ENCODE assay signal across 9 cellular contexts in the genomic region with DNA sequence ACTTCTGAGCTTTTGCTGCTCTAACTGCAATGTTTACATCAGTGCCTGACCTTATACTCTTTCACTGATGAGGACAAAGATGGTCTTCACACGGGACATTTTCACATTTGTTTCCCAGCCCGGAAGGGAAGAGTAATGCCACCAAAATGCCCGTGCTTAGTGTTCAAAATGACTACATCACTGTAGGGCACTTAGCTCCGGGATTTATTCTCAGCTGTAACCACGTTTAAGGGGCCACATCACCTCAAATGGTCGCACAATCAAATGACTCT. TPM values are rescaled to one million over a fixed set of nuclear protein-coding genes. Genes with fewer than 3 reads are reported as not detected.
A peak's percentile ranks its signal among the peaks of the same experiment; 100 is the strongest.
DNase-seq lines count a peak whose midpoint lies in the region; ATAC-seq and TF ChIP-seq lines count a peak whose summit lies in the region.
"Had no signal": no experiment of that assay in that cellular context is flagged by ENCODE, and none has a peak within 500 bp of the region (broad histone marks: within the 10 kb centered on the region; RNA-seq: fewer than 3 reads in every experiment).

No MANE protein-coding gene starts in this region.

- no peak for DNase-seq in GM23338 (ENCODE audit: low spot score)
- no peak for DNase-seq in foreskin fibroblast
- DNase-seq in skeletal muscle cell (ENCODE audit: low read depth) = no peak
- DNase-seq in COR-L47 (lab: John Stamatoyannopoulos, UW) = no peak
- DNase-seq in NCI-H2107 (lab: John Stamatoyannopoulos, UW) = no peak

- no peaks in the 10 kb centered on the region for H3K9me2 ChIP-seq in GM23338 (ENCODE audit: insufficient read depth)
- H3K9me2 ChIP-seq in SU-DHL-6 (replicated peaks; ENCODE audit: insufficient read depth, low read length) = no peaks in the 10 kb centered on the region

- H3K9me3 Mint-ChIP-seq in GM23338 = no peaks in the 10 kb centered on the region

- no peaks in the 10 kb centered on the region for H3K36me3 ChIP-seq in GM23338 (ENCODE audit: insufficient read depth)
- H3K36me3 ChIP-seq in SU-DHL-6 (ENCODE audit: low read length) = no peaks in the 10 kb centered on the region

- H3K9me3 ChIP-seq in SU-DHL-6 (ENCODE audit: insufficient read depth, low read length) = no peaks in the 10 kb centered on the region

- peaks cover 13% of the 10 kb centered on the region for H3F3A ChIP-seq in GM23338 (replicated peaks; ENCODE audit: low read depth)
- H3F3A ChIP-seq in SU-DHL-6 (ENCODE audit: insufficient read depth) = no peaks in the 10 kb centered on the region

- H3K27me3 Mint-ChIP-seq in GM23338 (ENCODE audit: insufficient read depth, low read depth, poor library complexity) = peaks cover 5% of the 10 kb centered on the region

- H3K4me3 ChIP-seq in GM23338 (peak overlapping the region; percentile 92), SU-DHL-6 (ENCODE audit: insufficient read depth, low read length, poor library complexity, severe bottlenecking) (no peak overlapping the region), foreskin fibroblast (ENCODE audit: low read depth in 1 of 2, low read length in 2 of 2) (peak overlapping the region; percentile 27 to 51), skeletal muscle cell (ENCODE audit: low read depth, low read length) (peak overlapping the region; percentile 24)

- H3K36me3 Mint-ChIP-seq in GM23338 (ENCODE audit: low read depth) = no peaks in the 10 kb centered on the region

- peak overlapping the region; percentile 79 for H3K27ac ChIP-seq in GM23338 (ENCODE audit: low read depth)
- H3K27ac ChIP-seq in SU-DHL-6 (ENCODE audit: low read depth, low read length) = no peak overlapping the region

- H2AFZ ChIP-seq in GM23338 = peak overlapping the region; percentile 87
- H2AFZ ChIP-seq in SU-DHL-6 (ENCODE audit: low read depth, low read length, severe bottlenecking) = no peak overlapping the region

- no peak for ATAC-seq in GM23338
- ATAC-seq in HG02970 (IDR thresholded peaks at IDR 0.05; ENCODE audit: low FRiP score, unreplicated experiment) = no peak
- no peak for ATAC-seq in HG02759 (IDR thresholded peaks at IDR 0.05; ENCODE audit: unreplicated experiment)

- no peak for TF ChIP-seq CTCF in GM23338 (conservative IDR thresholded peaks at IDR 0.05; ENCODE audit: low read depth in 2 of 2)
- no peak for TF ChIP-seq CTCF in SU-DHL-6 (IDR thresholded peaks at IDR 0.05; ENCODE audit: insufficient read depth, low read length, poor library complexity, severe bottlenecking)
- no peak for TF ChIP-seq CTCF in foreskin fibroblast (IDR thresholded peaks at IDR 0.05; ENCODE audit: low read depth, low read length)

- H3K4me2 ChIP-seq in GM23338 (peak overlapping the region; percentile 96), SU-DHL-6 (ENCODE audit: low read depth, low read length, poor library complexity, severe bottlenecking) (peak overlapping the region; percentile 44)

- no peaks in the 10 kb centered on the region for H3K79me2 ChIP-seq in GM23338 (replicated peaks; ENCODE audit: insufficient read depth)
- no peaks in the 10 kb centered on the region for H3K79me2 ChIP-seq in SU-DHL-6 (ENCODE audit: insufficient read depth, low read length)

- no peaks in the 10 kb centered on the region for H3K27me3 ChIP-seq in GM23338 (ENCODE audit: insufficient read depth)
- H3K27me3 ChIP-seq in SU-DHL-6 (ENCODE audit: low read length) = no peaks in the 10 kb centered on the region

- no peak overlapping the region for H3K9ac ChIP-seq in SU-DHL-6 (ENCODE audit: low read length)

- H4K20me1 ChIP-seq in GM23338 (replicated peaks; ENCODE audit: insufficient read depth) = no peaks in the 10 kb centered on the region
- H4K20me1 ChIP-seq in SU-DHL-6 (ENCODE audit: low read depth, low read length) = no peaks in the 10 kb centered on the region

- peak overlapping the region; percentile 73; the same call in 1 of the 2 replicates for H3K27ac Mint-ChIP-seq in GM23338

- H3K4me1 ChIP-seq in GM23338 (ENCODE audit: insufficient read depth) = peaks cover 40% of the 10 kb centered on the region

- H3K4me3 Mint-ChIP-seq in GM23338 = peak overlapping the region; percentile 76

- H3K4me1 Mint-ChIP-seq in GM23338 = peaks cover 48% of the 10 kb centered on the region

TF ChIP-seq in GM23338, 12 proteins besides CTCF, POLR2A, EP300 and RAD21 (continues in another document):
- no peak for TF ChIP-seq ZNF114 (CRISPR knock-in tag; IDR thresholded peaks at IDR 0.05)
- TF ChIP-seq, protein P1, sequence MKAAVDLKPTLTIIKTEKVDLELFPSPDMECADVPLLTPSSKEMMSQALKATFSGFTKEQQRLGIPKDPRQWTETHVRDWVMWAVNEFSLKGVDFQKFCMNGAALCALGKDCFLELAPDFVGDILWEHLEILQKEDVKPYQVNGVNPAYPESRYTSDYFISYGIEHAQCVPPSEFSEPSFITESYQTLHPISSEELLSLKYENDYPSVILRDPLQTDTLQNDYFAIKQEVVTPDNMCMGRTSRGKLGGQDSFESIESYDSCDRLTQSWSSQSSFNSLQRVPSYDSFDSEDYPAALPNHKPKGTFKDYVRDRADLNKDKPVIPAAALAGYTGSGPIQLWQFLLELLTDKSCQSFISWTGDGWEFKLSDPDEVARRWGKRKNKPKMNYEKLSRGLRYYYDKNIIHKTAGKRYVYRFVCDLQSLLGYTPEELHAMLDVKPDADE (IDR thresholded peaks at IDR 0.05) = no peak
- TF ChIP-seq STAT1 (IDR thresholded peaks at IDR 0.05; ENCODE audit: unreplicated experiment) = no peak
- no peak for TF ChIP-seq JUNB (IDR thresholded peaks at IDR 0.05; ENCODE audit: unreplicated experiment)
- TF ChIP-seq CREB1 (CRISPR knock-in tag; IDR thresholded peaks at IDR 0.05; ENCODE audit: low read depth) = no peak
- no peak for TF ChIP-seq ZNF331 (CRISPR knock-in tag; IDR thresholded peaks at IDR 0.05; ENCODE audit: low read depth)
- TF ChIP-seq, protein P2, sequence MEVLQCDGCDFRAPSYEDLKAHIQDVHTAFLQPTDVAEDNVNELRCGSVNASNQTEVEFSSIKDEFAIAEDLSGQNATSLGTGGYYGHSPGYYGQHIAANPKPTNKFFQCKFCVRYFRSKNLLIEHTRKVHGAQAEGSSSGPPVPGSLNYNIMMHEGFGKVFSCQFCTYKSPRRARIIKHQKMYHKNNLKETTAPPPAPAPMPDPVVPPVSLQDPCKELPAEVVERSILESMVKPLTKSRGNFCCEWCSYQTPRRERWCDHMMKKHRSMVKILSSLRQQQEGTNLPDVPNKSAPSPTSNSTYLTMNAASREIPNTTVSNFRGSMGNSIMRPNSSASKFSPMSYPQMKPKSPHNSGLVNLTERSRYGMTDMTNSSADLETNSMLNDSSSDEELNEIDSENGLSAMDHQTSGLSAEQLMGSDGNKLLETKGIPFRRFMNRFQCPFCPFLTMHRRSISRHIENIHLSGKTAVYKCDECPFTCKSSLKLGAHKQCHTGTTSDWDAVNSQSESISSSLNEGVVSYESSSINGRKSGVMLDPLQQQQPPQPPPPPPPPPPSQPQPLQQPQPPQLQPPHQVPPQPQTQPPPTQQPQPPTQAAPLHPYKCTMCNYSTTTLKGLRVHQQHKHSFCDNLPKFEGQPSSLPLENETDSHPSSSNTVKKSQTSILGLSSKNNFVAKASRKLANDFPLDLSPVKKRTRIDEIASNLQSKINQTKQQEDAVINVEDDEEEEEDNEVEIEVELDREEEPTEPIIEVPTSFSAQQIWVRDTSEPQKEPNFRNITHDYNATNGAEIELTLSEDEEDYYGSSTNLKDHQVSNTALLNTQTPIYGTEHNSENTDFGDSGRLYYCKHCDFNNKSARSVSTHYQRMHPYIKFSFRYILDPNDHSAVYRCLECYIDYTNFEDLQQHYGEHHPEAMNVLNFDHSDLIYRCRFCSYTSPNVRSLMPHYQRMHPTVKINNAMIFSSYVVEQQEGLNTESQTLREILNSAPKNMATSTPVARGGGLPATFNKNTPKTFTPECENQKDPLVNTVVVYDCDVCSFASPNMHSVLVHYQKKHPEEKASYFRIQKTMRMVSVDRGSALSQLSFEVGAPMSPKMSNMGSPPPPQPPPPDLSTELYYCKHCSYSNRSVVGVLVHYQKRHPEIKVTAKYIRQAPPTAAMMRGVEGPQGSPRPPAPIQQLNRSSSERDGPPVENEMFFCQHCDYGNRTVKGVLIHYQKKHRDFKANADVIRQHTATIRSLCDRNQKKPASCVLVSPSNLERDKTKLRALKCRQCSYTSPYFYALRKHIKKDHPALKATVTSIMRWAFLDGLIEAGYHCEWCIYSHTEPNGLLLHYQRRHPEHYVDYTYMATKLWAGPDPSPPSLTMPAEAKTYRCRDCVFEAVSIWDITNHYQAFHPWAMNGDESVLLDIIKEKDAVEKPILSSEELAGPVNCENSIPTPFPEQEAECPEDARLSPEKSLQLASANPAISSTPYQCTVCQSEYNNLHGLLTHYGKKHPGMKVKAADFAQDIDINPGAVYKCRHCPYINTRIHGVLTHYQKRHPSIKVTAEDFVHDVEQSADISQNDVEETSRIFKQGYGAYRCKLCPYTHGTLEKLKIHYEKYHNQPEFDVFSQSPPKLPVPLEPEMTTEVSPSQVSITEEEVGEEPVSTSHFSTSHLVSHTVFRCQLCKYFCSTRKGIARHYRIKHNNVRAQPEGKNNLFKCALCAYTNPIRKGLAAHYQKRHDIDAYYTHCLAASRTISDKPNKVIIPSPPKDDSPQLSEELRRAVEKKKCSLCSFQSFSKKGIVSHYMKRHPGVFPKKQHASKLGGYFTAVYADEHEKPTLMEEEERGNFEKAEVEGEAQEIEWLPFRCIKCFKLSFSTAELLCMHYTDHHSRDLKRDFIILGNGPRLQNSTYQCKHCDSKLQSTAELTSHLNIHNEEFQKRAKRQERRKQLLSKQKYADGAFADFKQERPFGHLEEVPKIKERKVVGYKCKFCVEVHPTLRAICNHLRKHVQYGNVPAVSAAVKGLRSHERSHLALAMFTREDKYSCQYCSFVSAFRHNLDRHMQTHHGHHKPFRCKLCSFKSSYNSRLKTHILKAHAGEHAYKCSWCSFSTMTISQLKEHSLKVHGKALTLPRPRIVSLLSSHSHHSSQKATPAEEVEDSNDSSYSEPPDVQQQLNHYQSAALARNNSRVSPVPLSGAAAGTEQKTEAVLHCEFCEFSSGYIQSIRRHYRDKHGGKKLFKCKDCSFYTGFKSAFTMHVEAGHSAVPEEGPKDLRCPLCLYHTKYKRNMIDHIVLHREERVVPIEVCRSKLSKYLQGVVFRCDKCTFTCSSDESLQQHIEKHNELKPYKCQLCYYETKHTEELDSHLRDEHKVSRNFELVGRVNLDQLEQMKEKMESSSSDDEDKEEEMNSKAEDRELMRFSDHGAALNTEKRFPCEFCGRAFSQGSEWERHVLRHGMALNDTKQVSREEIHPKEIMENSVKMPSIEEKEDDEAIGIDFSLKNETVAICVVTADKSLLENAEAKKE (CRISPR knock-in tag; IDR thresholded peaks at IDR 0.05) = no peak
- no peak for TF ChIP-seq EZH2phosphoT487 (IDR thresholded peaks at IDR 0.05; ENCODE audit: unreplicated experiment)

RNA-seq across cellular contexts. Expression of gene GSG1, which starts 2.9 kb away (rescaled TPM):
- 0.17 and 1.0 TPM in 2 replicates for total RNA-seq in GM23338 (2014; rRNA removed; shearing (Covaris generic))
- polyA plus RNA-seq in GM23338 (2016; fragmentation: Nextera tagmentation; extraction: Ambion mirVana) = 0.63 and 1.5 TPM in 2 replicates
- total RNA-seq: dermis microvascular lymphatic vessel endothelial cell had no signal

RNA-seq across cellular contexts. Expression of gene FAM234B, which starts 56.4 kb away (rescaled TPM):
- 20.1 and 21.1 TPM in 2 replicates for total RNA-seq in GM23338 (2014; rRNA removed; shearing (Covaris generic))
- polyA plus RNA-seq in GM23338 (2016; fragmentation: Nextera tagmentation; extraction: Ambion mirVana) = 9.5 TPM in 2 replicates
